In genomic region chr4:57040510-57040909, GRCh38 we compare ENCODE assay signal across 30 cellular contexts.
DNase-seq lines count a peak whose midpoint lies in the region; ATAC-seq, FAIRE-seq and TF ChIP-seq lines count a peak whose summit lies in the region.
"Had no signal": no experiment of that assay in that cellular context is flagged by ENCODE, and none has a peak within 500 bp of the region (broad histone marks: within the 10 kb centered on the region; RNA-seq: fewer than 3 reads in every experiment).

No MANE protein-coding gene starts in this region.

- TF ChIP-seq CTCF in natural killer cell (IDR thresholded peaks at IDR 0.05) = no peak
- no peak for TF ChIP-seq CTCF in bronchial epithelial cell (IDR thresholded peaks at IDR 0.05; ENCODE audit: insufficient read depth, low read length, severe bottlenecking)
- TF ChIP-seq CTCF in body of pancreas (IDR thresholded peaks at IDR 0.05) = no peak

- H3K18ac ChIP-seq in neuronal stem cell (ENCODE audit: low read length) = peak overlapping the region; percentile 1

- no CpG with 5 or more reads among the region's 6 CpGs for WGBS in neuronal stem cell (ENCODE audit: extremely low coverage in 2 of 2, insufficient read length in 2 of 2, insufficient replicate concordance in 1 of 2), 2 donors
- WGBS in body of pancreas, 2 donors = 65 to 76% methylated on average over 5 to 6 of the region's 6 CpGs

- no peak overlapping the region for H3K4me3 ChIP-seq in bronchial epithelial cell (ENCODE audit: low read depth, low read length)
- no peak overlapping the region for H3K4me3 ChIP-seq in neuronal stem cell (ENCODE audit: low read length in 2 of 2)
- H3K4me3 ChIP-seq in body of pancreas = no peak overlapping the region
- H3K4me3 ChIP-seq: breast epithelium, GM23248, MG63, mucosa of descending colon, SJCRH30, stomach had no signal

- no peaks in the 10 kb centered on the region for H3K36me3 ChIP-seq in bronchial epithelial cell (ENCODE audit: control insufficient read depth, insufficient read depth, low read length)
- H3K36me3 ChIP-seq in neuronal stem cell (replicated peaks in 1 of 2; ENCODE audit: control insufficient read depth in 2 of 2, insufficient read depth in 2 of 2, low read length in 2 of 2) = no peaks in the 10 kb centered on the region
- no peaks in the 10 kb centered on the region for H3K36me3 ChIP-seq in body of pancreas (replicated peaks in 1 of 2; ENCODE audit: insufficient read depth in 1 of 2, low read depth in 2 of 2)
- H3K36me3 ChIP-seq: breast epithelium, SJCRH30 had no signal

- H4K8ac ChIP-seq in neuronal stem cell (ENCODE audit: low read depth, low read length) = no peak overlapping the region

- H3K27me3 Mint-ChIP-seq in natural killer cell (ENCODE audit: low read depth in 2 of 2) = no peaks in the 10 kb centered on the region
- H3K27me3 Mint-ChIP-seq in natural killer cell treated with Interleukin-12 subunit alpha and Interleukin-12 subunit beta and Interleukin-15 and Interleukin-18, amount 100 ng/mL, for 72 hours = no peaks in the 10 kb centered on the region

- no peaks in the 10 kb centered on the region for H3K9me3 ChIP-seq in neuronal stem cell (replicated peaks in 1 of 2; ENCODE audit: control insufficient read depth in 2 of 2, insufficient read depth in 1 of 2, low read depth in 1 of 2, low read length in 2 of 2)
- H3K9me3 ChIP-seq in body of pancreas = no peaks in the 10 kb centered on the region
- H3K9me3 ChIP-seq: breast epithelium, MG63, mucosa of descending colon, SJCRH30, stomach had no signal

- peaks cover 7% of the 10 kb centered on the region for H3K36me3 Mint-ChIP-seq in natural killer cell
- H3K36me3 Mint-ChIP-seq in natural killer cell treated with Interleukin-12 subunit alpha and Interleukin-12 subunit beta and Interleukin-15 and Interleukin-18, amount 100 ng/mL, for 72 hours = no peaks in the 10 kb centered on the region
- H3K36me3 Mint-ChIP-seq in activated naive CD4-positive, alpha-beta T cell treated with anti-CD3 and anti-CD28 coated beads, Interleukin-2, amount 50 U/mL, for 72 hours = no peaks in the 10 kb centered on the region

- H3K4ac ChIP-seq in neuronal stem cell (ENCODE audit: low read length) = no peak overlapping the region

- peak; percentile 70 for FAIRE-seq in bronchial epithelial cell (lab: Jason Lieb, UNC)
- FAIRE-seq: D721Med, RCC 7860 had no signal

- H2BK15ac ChIP-seq in neuronal stem cell (ENCODE audit: low read length) = no peak overlapping the region

- peak overlapping the region; percentile 59 to 66 for H3K27ac Mint-ChIP-seq in natural killer cell
- peak overlapping the region in 1 of 2 donors; percentile 83 for H3K27ac Mint-ChIP-seq in natural killer cell treated with Interleukin-12 subunit alpha and Interleukin-12 subunit beta and Interleukin-15 and Interleukin-18, amount 100 ng/mL, for 72 hours
- no peak overlapping the region for H3K27ac Mint-ChIP-seq in activated naive CD4-positive, alpha-beta T cell treated with anti-CD3 and anti-CD28 coated beads, Interleukin-2, amount 50 U/mL, for 72 hours
- H3K27ac Mint-ChIP-seq: progenitor cell of endocrine pancreas had no signal

- no peak overlapping the region for H3K23ac ChIP-seq in neuronal stem cell (ENCODE audit: low read depth, low read length, poor library complexity)

- DNase-seq in natural killer cell = no peak
- no peak for DNase-seq in natural killer cell treated with Interleukin-12 subunit alpha and Interleukin-12 subunit beta and Interleukin-15 and Interleukin-18, amount 100 ng/mL, for 72 hours (ENCODE audit: low spot score)
- no peak for DNase-seq in bronchial epithelial cell (ENCODE audit: low read depth)
- no peak for DNase-seq in neuronal stem cell (ENCODE audit: low spot score)
- DNase-seq in activated naive CD4-positive, alpha-beta T cell (lab: John Stamatoyannopoulos, UW) = no peak
- DNase-seq in body of pancreas = no peak
- no peak for DNase-seq in activated naive CD4-positive, alpha-beta T cell treated with anti-CD3 and anti-CD28 coated beads, Interleukin-2, amount 50 U/mL, for 72 hours (ENCODE audit: low spot score in 2 of 2)
- DNase-seq: activated CD4-positive, alpha-beta T cell treated with anti-CD3 and anti-CD28 coated beads for 1 hour; activated gamma-delta T cell; cortex of kidney; foreskin melanocyte; GM23248; immature natural killer cell; KBM-7; MG63; mucosa of descending colon; NCI-H1417 treated with DMSO at 0.1 percent for 48 hours; NCI-H2171 treated with DMSO at 0.1 percent for 48 hours; NCI-H526; SJCRH30; stimulated activated CD8-positive, alpha-beta memory T cell treated with anti-CD3 and anti-CD28 coated beads, Interleukin-4, amount 100 ng/mL, for 48 hours; stomach had no signal

- H3K9ac ChIP-seq in neuronal stem cell (ENCODE audit: low read depth, low read length, poor library complexity) = no peak overlapping the region
- H3K9ac ChIP-seq: GM23248 had no signal

- H3K14ac ChIP-seq in neuronal stem cell (ENCODE audit: low read length) = no peak overlapping the region

- no peak overlapping the region for H2BK12ac ChIP-seq in neuronal stem cell (ENCODE audit: low read length)

- peaks cover 0 to 1% of the 10 kb centered on the region in 2 donors for H3K4me1 ChIP-seq in neuronal stem cell (ENCODE audit: control insufficient read depth in 2 of 2, insufficient read depth in 1 of 2, low read depth in 1 of 2, low read length in 2 of 2)
- H3K4me1 ChIP-seq in body of pancreas = peaks cover 3% of the 10 kb centered on the region

- intact Hi-C loops in natural killer cell (cut with micrococcal nuclease) = no loop called here
- intact Hi-C loops in body of pancreas (cut with DNase I) = no loop called here

- no peak overlapping the region for H2AK5ac ChIP-seq in neuronal stem cell (ENCODE audit: low read depth, low read length)

- no peaks in the 10 kb centered on the region for H3K27me3 ChIP-seq in bronchial epithelial cell (ENCODE audit: control insufficient read depth, insufficient read depth, low read length)
- no peaks in the 10 kb centered on the region for H3K27me3 ChIP-seq in neuronal stem cell (ENCODE audit: control insufficient read depth in 3 of 3, insufficient read depth in 3 of 3, low read depth in 1 of 3, low read length in 3 of 3)
- no peaks in the 10 kb centered on the region for H3K27me3 ChIP-seq in body of pancreas
- H3K27me3 ChIP-seq: breast epithelium, MG63, SJCRH30, stomach had no signal

- TF ChIP-seq POLR2A in body of pancreas (IDR thresholded peaks at IDR 0.05) = no peak

- no peak overlapping the region for H4K91ac ChIP-seq in neuronal stem cell (ENCODE audit: low read depth, low read length, poor library complexity)

- H3K27ac ChIP-seq in neuronal stem cell (replicated peaks; ENCODE audit: low read length) (no peak overlapping the region), body of pancreas (no peak overlapping the region)
- H3K27ac ChIP-seq: C4-2B, GM23248, SJCRH30 had no signal

- ATAC-seq in natural killer cell = no peak
- ATAC-seq in natural killer cell treated with Interleukin-12 subunit alpha and Interleukin-12 subunit beta and Interleukin-15 and Interleukin-18, amount 100 ng/mL, for 72 hours = no peak
- no peak for ATAC-seq in body of pancreas
- no peak for ATAC-seq in HG02981 (IDR thresholded peaks at IDR 0.05; ENCODE audit: unreplicated experiment)
- no peak for ATAC-seq in activated naive CD4-positive, alpha-beta T cell treated with anti-CD3 and anti-CD28 coated beads, Interleukin-2, amount 50 U/mL, for 72 hours
- ATAC-seq: esophagus mucosa, mucosa of descending colon had no signal

- no peaks in the 10 kb centered on the region for H3K79me1 ChIP-seq in neuronal stem cell (ENCODE audit: low read depth, low read length)

- H3K4me2 ChIP-seq in neuronal stem cell (ENCODE audit: insufficient read depth, low read length, poor library complexity, severe bottlenecking) = no peak overlapping the region

- H3K9me3 Mint-ChIP-seq in natural killer cell = no peaks in the 10 kb centered on the region
- no peaks in the 10 kb centered on the region for H3K9me3 Mint-ChIP-seq in natural killer cell treated with Interleukin-12 subunit alpha and Interleukin-12 subunit beta and Interleukin-15 and Interleukin-18, amount 100 ng/mL, for 72 hours
- H3K9me3 Mint-ChIP-seq in activated naive CD4-positive, alpha-beta T cell treated with anti-CD3 and anti-CD28 coated beads, Interleukin-2, amount 50 U/mL, for 72 hours = no peaks in the 10 kb centered on the region
- H3K9me3 Mint-ChIP-seq: immature natural killer cell, neural crest cell had no signal

- no peak overlapping the region for H2BK120ac ChIP-seq in neuronal stem cell (ENCODE audit: low read depth, low read length)

- H3K4me3 Mint-ChIP-seq in natural killer cell = no peak overlapping the region
- H3K4me3 Mint-ChIP-seq in natural killer cell treated with Interleukin-12 subunit alpha and Interleukin-12 subunit beta and Interleukin-15 and Interleukin-18, amount 100 ng/mL, for 72 hours = no peak overlapping the region
- H3K4me3 Mint-ChIP-seq: immature natural killer cell, neural crest cell had no signal

- no peak overlapping the region for H2AFZ ChIP-seq in neuronal stem cell (ENCODE audit: low read length)
- H2AFZ ChIP-seq: GM23248 had no signal

- peaks cover 30 to 37% of the 10 kb centered on the region in 2 donors for H3K4me1 Mint-ChIP-seq in natural killer cell
- peaks cover 0 to 24% of the 10 kb centered on the region in 2 donors for H3K4me1 Mint-ChIP-seq in natural killer cell treated with Interleukin-12 subunit alpha and Interleukin-12 subunit beta and Interleukin-15 and Interleukin-18, amount 100 ng/mL, for 72 hours (ENCODE audit: low read depth in 2 of 2)

- no peak overlapping the region for H2BK5ac ChIP-seq in neuronal stem cell (ENCODE audit: low read length)

Comparison
In these comparisons a context has a peak if more than half of its experiments do, and no peak if none do; other contexts are left out.
1. H3K27ac Mint-ChIP-seq: peak in natural killer cell (2 of 2); none in activated naive CD4-positive, alpha-beta T cell treated with anti-CD3 and anti-CD28 coated beads, Interleukin-2, amount 50 U/mL, for 72 hours (0 of 2).